14 cellular contexts compared by ENCODE assay signal in genomic region chr14:103416916-103417315, GRCh38. TPM values are rescaled to one million over a fixed set of nuclear protein-coding genes. Genes with fewer than 3 reads are reported as not detected.
DNase-seq lines count a peak whose midpoint lies in the region; ATAC-seq and TF ChIP-seq lines count a peak whose summit lies in the region.
"Had no signal": no experiment of that assay in that cellular context is flagged by ENCODE, and none has a peak within 500 bp of the region (broad histone marks: within the 10 kb centered on the region; RNA-seq: fewer than 3 reads in every experiment).

No MANE protein-coding gene starts in this region.

- DNase-seq in CD1c-positive myeloid dendritic cell (ENCODE audit: extremely low spot score) (peak; percentile 28), SJSA1 (ENCODE audit: low read depth in 1 of 2, low spot score in 2 of 2) (no peak), occipital lobe (lab: John Stamatoyannopoulos, UW) (peak; percentile 13), SKM-1 treated with dmso at 0.1 percent for 144 hours (lab: John Stamatoyannopoulos, UW; ENCODE audit: unreplicated experiment) (no peak), mesendoderm (no peak), colonic mucosa (no peak)
- no peak for DNase-seq in effector memory CD8-positive, alpha-beta T cell
- DNase-seq in effector CD8-positive, alpha-beta T cell (lab: John Stamatoyannopoulos, UW) = no peak
- DNase-seq: activated CD4-positive, alpha-beta T cell treated with anti-CD3 and anti-CD28 coated beads for 4 hours; activated T-cell treated with anti-CD3 and anti-CD28 coated beads, Interleukin-2, amount 50 U/mL, for 4 hours; BE2C; DND-41; effector CD4-positive, alpha-beta T cell; NCI-H2081 had no signal

- peaks cover 19 to 48% of the 10 kb centered on the region in 2 donors for H3K4me1 Mint-ChIP-seq in effector memory CD8-positive, alpha-beta T cell (ENCODE audit: low read depth in 2 of 2)

- no peak overlapping the region for H3K18ac ChIP-seq in mesendoderm (ENCODE audit: low read length)

- H3K23ac ChIP-seq in mesendoderm (ENCODE audit: low read length) = no peak overlapping the region

- H3K4me3 ChIP-seq in SJSA1 = no peak overlapping the region
- no peak overlapping the region for H3K4me3 ChIP-seq in mesendoderm (ENCODE audit: low read length)
- H3K4me3 ChIP-seq in colonic mucosa = no peak overlapping the region

- no peaks in the 10 kb centered on the region for H3K27me3 ChIP-seq in SJSA1 (replicated peaks)
- H3K27me3 ChIP-seq in mesendoderm (ENCODE audit: insufficient read depth, low read length, poor library complexity) = no peaks in the 10 kb centered on the region
- H3K27me3 ChIP-seq in colonic mucosa = no peaks in the 10 kb centered on the region
- H3K27me3 ChIP-seq: BE2C had no signal

- peaks cover 29% of the 10 kb centered on the region for H3K4me1 ChIP-seq in SJSA1 (replicated peaks)
- peaks cover 4% of the 10 kb centered on the region for H3K4me1 ChIP-seq in mesendoderm (ENCODE audit: control insufficient read depth, low read depth, low read length)
- H3K4me1 ChIP-seq in colonic mucosa = no peaks in the 10 kb centered on the region

- TF ChIP-seq CTCF in colonic mucosa (IDR thresholded peaks at IDR 0.05) = no peak

- no peak overlapping the region for H4K8ac ChIP-seq in mesendoderm (ENCODE audit: low read depth, low read length)

- no peak overlapping the region for H2AK5ac ChIP-seq in mesendoderm (ENCODE audit: low read length)

- H3K79me2 ChIP-seq in mesendoderm (ENCODE audit: control insufficient read depth, insufficient read depth, low read length) = peaks cover 15% of the 10 kb centered on the region

- peaks cover 15% of the 10 kb centered on the region for H3K79me1 ChIP-seq in mesendoderm (ENCODE audit: low read length)

- no peak overlapping the region for H2BK15ac ChIP-seq in mesendoderm (replicated peaks; ENCODE audit: low read depth)

- H3K36me3 Mint-ChIP-seq in effector memory CD8-positive, alpha-beta T cell (ENCODE audit: insufficient read depth) = peaks cover 37% of the 10 kb centered on the region

- intact Hi-C loops in colonic mucosa (cut with DNase I) = no loop called here

- H3K27ac Mint-ChIP-seq in effector memory CD8-positive, alpha-beta T cell = peak overlapping the region; percentile 29 to 57

- no peaks in the 10 kb centered on the region for H3K27me3 Mint-ChIP-seq in effector memory CD8-positive, alpha-beta T cell

- H3K4me3 Mint-ChIP-seq in effector memory CD8-positive, alpha-beta T cell = no peak overlapping the region
- H3K4me3 Mint-ChIP-seq: activated T-cell treated with anti-CD3 and anti-CD28 coated beads, Interleukin-2, amount 50 U/mL, for 4 hours had no signal

- peak overlapping the region; percentile 60 for H3K27ac ChIP-seq in SJSA1
- H3K27ac ChIP-seq in mesendoderm (ENCODE audit: low read depth, low read length) = no peak overlapping the region
- no peak overlapping the region for H3K27ac ChIP-seq in colonic mucosa

- WGBS in mesendoderm (ENCODE audit: extremely low coverage, insufficient coverage, low lambda C conversion rate) = no CpG with 5 or more reads among the region's 2 CpGs

- no peaks in the 10 kb centered on the region for H3K9me3 Mint-ChIP-seq in effector memory CD8-positive, alpha-beta T cell
- H3K9me3 Mint-ChIP-seq: activated T-cell treated with anti-CD3 and anti-CD28 coated beads, Interleukin-2, amount 50 U/mL, for 4 hours had no signal

- H3K56ac ChIP-seq in mesendoderm (ENCODE audit: low read length) = no peak overlapping the region

- no peak overlapping the region for H3K4me2 ChIP-seq in mesendoderm (ENCODE audit: low read length)

- no peak overlapping the region for H2BK5ac ChIP-seq in mesendoderm (ENCODE audit: low read length)

- H3K9ac ChIP-seq in mesendoderm (ENCODE audit: low read length) (no peak overlapping the region), colonic mucosa (ENCODE audit: low read depth in 2 of 2, low read length in 2 of 2) (no peak overlapping the region)

- no peak overlapping the region for H2BK120ac ChIP-seq in mesendoderm (ENCODE audit: low read depth, low read length)

- H3K4ac ChIP-seq in mesendoderm (ENCODE audit: low read depth, low read length) = no peak overlapping the region

- no peak overlapping the region for H4K5ac ChIP-seq in mesendoderm (ENCODE audit: low read length)

- H3K9me3 ChIP-seq in SJSA1 (replicated peaks) = no peaks in the 10 kb centered on the region
- H3K9me3 ChIP-seq in colonic mucosa = no peaks in the 10 kb centered on the region
- H3K9me3 ChIP-seq: BE2C had no signal

- no peak for ATAC-seq in effector memory CD8-positive, alpha-beta T cell (replicated peaks)

- H3K36me3 ChIP-seq in SJSA1 (peaks cover 19% of the 10 kb centered on the region), mesendoderm (ENCODE audit: control insufficient read depth, insufficient read depth, low read length) (peaks cover 2% of the 10 kb centered on the region), colonic mucosa (no peaks in the 10 kb centered on the region)

RNA-seq across cellular contexts. Expression of gene MARK3, which starts 31.7 kb away (rescaled TPM):
- total RNA-seq in SJSA1 (2014; rRNA removed; shearing (Covaris generic)) = 32.3 and 53.2 TPM in 2 replicates
- total RNA-seq in occipital lobe (146 TPM), colonic mucosa (10 to 100 TPM; 52.5 to 63.6 TPM)
- polyA plus RNA-seq in mesendoderm (2013, experiment 1 of 2) = 53.0 TPM
- polyA plus RNA-seq in mesendoderm (2013, experiment 2 of 2) = 51.9 TPM

Comparison
In these comparisons a context has a peak if more than half of its experiments do, and no peak if none do; other contexts are left out.
1. DNase-seq: peak in CD1c-positive myeloid dendritic cell (single experiment) and occipital lobe (single experiment); none in SJSA1 (0 of 2), effector memory CD8-positive, alpha-beta T cell (0 of 3), SKM-1 treated with dmso at 0.1 percent for 144 hours (single experiment), mesendoderm (single experiment), effector CD8-positive, alpha-beta T cell (single experiment) and colonic mucosa (single experiment).